Comparison of ENCODE assay signal across 11 cellular contexts in the genomic region with DNA sequence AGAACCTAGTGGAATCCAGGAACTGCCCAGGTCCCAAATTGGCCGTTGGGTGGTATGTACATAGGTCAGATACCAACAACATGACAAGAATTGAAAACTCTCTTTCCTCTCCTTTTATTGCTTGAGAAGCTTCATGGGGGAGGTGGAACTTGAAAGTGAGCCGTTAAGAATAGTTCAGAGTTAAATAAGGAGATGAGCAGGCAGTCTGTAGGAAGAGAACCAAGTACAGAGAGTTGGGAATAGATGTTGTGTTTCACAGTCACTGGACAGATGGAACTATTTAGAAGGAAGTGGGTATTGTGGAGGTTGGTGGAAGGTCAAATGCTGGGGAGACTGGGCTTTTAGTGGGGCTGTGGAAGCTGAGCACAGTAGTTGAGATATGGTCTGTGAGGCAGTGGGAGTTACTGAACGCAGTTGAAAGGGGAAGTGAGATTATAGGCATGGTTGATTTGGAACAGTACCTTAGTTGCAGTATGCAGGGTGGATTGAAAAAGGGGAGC.
DNase-seq lines count a peak whose midpoint lies in the region; ATAC-seq and TF ChIP-seq lines count a peak whose summit lies in the region.
"Had no signal": no experiment of that assay in that cellular context is flagged by ENCODE, and none has a peak within 500 bp of the region (broad histone marks: within the 10 kb centered on the region; RNA-seq: fewer than 3 reads in every experiment).

No MANE protein-coding gene starts in this region.

- DNase-seq in GM12865 (ENCODE audit: low read depth) (peak; percentile 84), NOMO-1 treated with DMSO at 0.1 percent for 48 hours (lab: John Stamatoyannopoulos, UW; ENCODE audit: unreplicated experiment) (peak; percentile 73), midbrain (lab: John Stamatoyannopoulos, UW) (no peak), DMS53 (lab: John Stamatoyannopoulos, UW) (no peak), coronary artery (ENCODE audit: low spot score) (no peak), DMS 273 treated with DMSO at 0.1 percent for 48 hours (lab: John Stamatoyannopoulos, UW) (no peak)
- DNase-seq: effector CD8-positive, alpha-beta T cell; NCI-H1930 had no signal

- peak; percentile 99 for ATAC-seq in GM19463 (IDR thresholded peaks at IDR 0.05; ENCODE audit: unreplicated experiment)
- peak; percentile 98 for ATAC-seq in HG03039 (IDR thresholded peaks at IDR 0.05; ENCODE audit: unreplicated experiment)
- ATAC-seq: activated naive CD4-positive, alpha-beta T cell treated with anti-CD3 and anti-CD28 coated beads, Interleukin-2, amount 50 U/mL, for 72 hours had no signal

- no peak overlapping the region for H3K4me3 ChIP-seq in GM12865 (ENCODE audit: low read depth, low read length)
- H3K4me3 ChIP-seq in coronary artery, result no peak overlapping the region

- no peak overlapping the region for H3K27ac ChIP-seq in coronary artery

- no peak for TF ChIP-seq CTCF in GM12865 (IDR thresholded peaks at IDR 0.05; ENCODE audit: insufficient read depth, low read depth, low read length, missing control alignments)
- TF ChIP-seq CTCF in coronary artery (IDR thresholded peaks at IDR 0.05), result no peak

Comparison
In these comparisons a context has a peak if more than half of its experiments do, and no peak if none do; other contexts are left out.
1. DNase-seq: peak in GM12865 (single experiment) and NOMO-1 treated with DMSO at 0.1 percent for 48 hours (single experiment); none in midbrain (single experiment), DMS53 (single experiment), coronary artery (single experiment) and DMS 273 treated with DMSO at 0.1 percent for 48 hours (single experiment).